Comparison of ENCODE assay signal across 10 cellular contexts in genomic region chr6:327538-328183, GRCh38. TPM values are rescaled to one million over a fixed set of nuclear protein-coding genes. Genes with fewer than 3 reads are reported as not detected.
A peak's percentile ranks its signal among the peaks of the same experiment; 100 is the strongest.
DNase-seq lines count a peak whose midpoint lies in the region; ATAC-seq and TF ChIP-seq lines count a peak whose summit lies in the region.
"Had no signal": no experiment of that assay in that cellular context is flagged by ENCODE, and none has a peak within 500 bp of the region (broad histone marks: within the 10 kb centered on the region; RNA-seq: fewer than 3 reads in every experiment).

No MANE protein-coding gene starts in this region.

- no peak overlapping the region for H2BK120ac ChIP-seq in H9 (ENCODE audit: low read depth, low read length, poor library complexity, severe bottlenecking)

- no peak overlapping the region for H3K9ac ChIP-seq in H9 (ENCODE audit: extremely low read depth, insufficient read length, low read length)

- H3K9me3 Mint-ChIP-seq in nephron progenitor cell (peaks cover 23% of the 10 kb centered on the region), H9 (peaks cover 0 to 24% of the 10 kb centered on the region in 2 experiments)

- H3K23ac ChIP-seq in H9 (ENCODE audit: insufficient read length, low read depth, low read length): no peak overlapping the region

- no peak overlapping the region for H3K56ac ChIP-seq in H9 (ENCODE audit: insufficient read length, low read depth, low read length)

- no peak overlapping the region for H3K4me3 Mint-ChIP-seq in nephron progenitor cell
- H3K4me3 Mint-ChIP-seq in H9: no peak overlapping the region; a peak in 1 of 5 replicates
- H3K4me3 Mint-ChIP-seq: immature natural killer cell had no signal

- H3K4me2 ChIP-seq in H9 (ENCODE audit: insufficient read depth, insufficient read length, low read length): no peak overlapping the region

- H3K27ac ChIP-seq in H9 (ENCODE audit: insufficient read length, low read depth, low read length) (no peak overlapping the region), tibial artery (no peak overlapping the region)

- no peak overlapping the region for H2AFZ ChIP-seq in H9 (ENCODE audit: low read length)

- no peak overlapping the region for H3K14ac ChIP-seq in H9 (ENCODE audit: insufficient read depth, low read length)

- H2AK5ac ChIP-seq in H9 (ENCODE audit: insufficient read length, low read length): no peak overlapping the region

- H3K36me3 Mint-ChIP-seq in nephron progenitor cell (ENCODE audit: low read depth): no peaks in the 10 kb centered on the region
- H3K36me3 Mint-ChIP-seq in H9 (ENCODE audit: insufficient read depth in 1 of 3, low read depth in 3 of 3): peaks cover 11 to 19% (median 15%) of the 10 kb centered on the region in 3 experiments; a peak in 5 of 7 replicates

- peak; percentile 1 for ATAC-seq in HG03066 (IDR thresholded peaks at IDR 0.05; ENCODE audit: low read depth, unreplicated experiment)

- no peaks in the 10 kb centered on the region for H3K27me3 Mint-ChIP-seq in nephron progenitor cell (ENCODE audit: low read depth, poor library complexity)
- no peaks in the 10 kb centered on the region; the same call in 1 of the 2 replicates for H3K27me3 Mint-ChIP-seq in H9 (ENCODE audit: low read depth)

- no peak overlapping the region for H3K18ac ChIP-seq in H9 (ENCODE audit: insufficient read length, low read depth, low read length)

- peaks cover 61% of the 10 kb centered on the region for H3K9me3 ChIP-seq in H9 (ENCODE audit: control insufficient read depth, low read depth, low read length)
- no peaks in the 10 kb centered on the region for H3K9me3 ChIP-seq in tibial artery

- TF ChIP-seq CTCF in choroid plexus epithelial cell (conservative IDR thresholded peaks at IDR 0.05; ENCODE audit: low read depth, low read length) (no peak), nephron progenitor cell (IDR thresholded peaks at IDR 0.05) (no peak), H9 (conservative IDR thresholded peaks at IDR 0.05) (no peak), tibial artery (IDR thresholded peaks at IDR 0.05) (no peak), GM13976 (IDR thresholded peaks at IDR 0.05; ENCODE audit: borderline replicate concordance, control extremely low read depth, extremely low read depth, insufficient read depth, missing control alignments) (no peak)

- no peak overlapping the region for H2BK5ac ChIP-seq in H9 (ENCODE audit: insufficient read length, low read length)

- no peak overlapping the region for H2BK20ac ChIP-seq in H9 (ENCODE audit: low read depth, low read length, poor library complexity, severe bottlenecking)

- no peak overlapping the region for H3T11ph ChIP-seq in H9 (ENCODE audit: low read length)

- no peak overlapping the region for H3K4me3 ChIP-seq in choroid plexus epithelial cell (ENCODE audit: low read depth, low read length)
- H3K4me3 ChIP-seq in tibial artery: no peak overlapping the region

- no peaks in the 10 kb centered on the region for H3K23me2 ChIP-seq in H9 (ENCODE audit: insufficient read length, low read depth, low read length, poor library complexity, severe bottlenecking)

- H2BK15ac ChIP-seq in H9 (ENCODE audit: low read depth, low read length): no peak overlapping the region

- no peaks in the 10 kb centered on the region for H3K79me1 ChIP-seq in H9 (ENCODE audit: insufficient read depth, low read depth, low read length, poor library complexity, severe bottlenecking)

- H4K5ac ChIP-seq in H9 (ENCODE audit: insufficient read length, low read depth, low read length): no peak overlapping the region

- H4K8ac ChIP-seq in H9 (replicated peaks; ENCODE audit: insufficient read length, low read depth, low read length): no peak overlapping the region

- no peaks in the 10 kb centered on the region for H4K20me1 ChIP-seq in H9 (ENCODE audit: control insufficient read depth, insufficient read depth, insufficient read length)

- in situ Hi-C loops in GM13976 (cut with MboI; ENCODE audit: low sequenced_read_pairs, unreplicated experiment): no loop called here

- peaks cover 7% of the 10 kb centered on the region for H3K4me1 Mint-ChIP-seq in nephron progenitor cell
- H3K4me1 Mint-ChIP-seq in H9: peaks cover 3 to 6% of the 10 kb centered on the region in 2 experiments

- WGBS in H9 (ENCODE audit: extremely low coverage, insufficient read length, low lambda C conversion rate): no CpG with 5 or more reads among the region's 11 CpGs

- no peak overlapping the region for H2BK12ac ChIP-seq in H9 (ENCODE audit: insufficient read length, low read depth, low read length)

- H3K27ac Mint-ChIP-seq in nephron progenitor cell (peak overlapping the region; percentile 19), H9 (peak overlapping the region in 1 of 3 experiments; percentile 4; a peak in 2 of 7 replicates)

- no peak overlapping the region for H4K91ac ChIP-seq in H9 (ENCODE audit: insufficient read length, low read depth, low read length)

- DNase-seq in EH (ENCODE audit: low read depth): peak; percentile 61
- peak; percentile 34 for DNase-seq in choroid plexus epithelial cell (ENCODE audit: low read depth)
- DNase-seq in nephron progenitor cell: no peak
- DNase-seq in H9: no peak
- no peak for DNase-seq in tibial artery
- no peak for DNase-seq in GM13976 (ENCODE audit: low spot score)
- no peak for DNase-seq in NCI-H1436 (lab: John Stamatoyannopoulos, UW)
- DNase-seq: DMS 273 treated with DMSO at 0.1 percent for 48 hours, immature natural killer cell had no signal

- intact Hi-C loops in tibial artery (cut with DNase I; ENCODE audit: low total_unique reads): no loop called here

- H3K79me2 ChIP-seq in H9 (ENCODE audit: insufficient read depth, low read length): no peaks in the 10 kb centered on the region

- peaks cover 0 to 10% (median 0%) of the 10 kb centered on the region in 3 donors for H3K36me3 ChIP-seq in tibial artery

- no peaks in the 10 kb centered on the region for H3K27me3 ChIP-seq in H9 (ENCODE audit: insufficient read depth, low read length)
- H3K27me3 ChIP-seq in tibial artery: no peaks in the 10 kb centered on the region

- no peaks in the 10 kb centered on the region for H3K4me1 ChIP-seq in H9 (ENCODE audit: insufficient read depth, low read length)
- H3K4me1 ChIP-seq in tibial artery: peaks cover 0 to 19% (median 14%) of the 10 kb centered on the region in 4 donors

- no peak overlapping the region for H3K4ac ChIP-seq in H9 (ENCODE audit: low read depth, low read length)

RNA-seq across cellular contexts. Expression of gene DUSP22, which starts 35.4 kb away (rescaled TPM):
- total RNA-seq in H9 (2021): 25.0 and 25.5 TPM in 2 replicates

Comparison
In these comparisons a context has a peak if more than half of its experiments do, and no peak if none do; other contexts are left out.
1. DNase-seq: peak in EH (single experiment) and choroid plexus epithelial cell (single experiment); none in nephron progenitor cell (single experiment), H9 (single experiment), tibial artery (0 of 2), GM13976 (single experiment) and NCI-H1436 (single experiment).